Comparison of ENCODE assay signal across 1 cellular context in the genomic region with DNA sequence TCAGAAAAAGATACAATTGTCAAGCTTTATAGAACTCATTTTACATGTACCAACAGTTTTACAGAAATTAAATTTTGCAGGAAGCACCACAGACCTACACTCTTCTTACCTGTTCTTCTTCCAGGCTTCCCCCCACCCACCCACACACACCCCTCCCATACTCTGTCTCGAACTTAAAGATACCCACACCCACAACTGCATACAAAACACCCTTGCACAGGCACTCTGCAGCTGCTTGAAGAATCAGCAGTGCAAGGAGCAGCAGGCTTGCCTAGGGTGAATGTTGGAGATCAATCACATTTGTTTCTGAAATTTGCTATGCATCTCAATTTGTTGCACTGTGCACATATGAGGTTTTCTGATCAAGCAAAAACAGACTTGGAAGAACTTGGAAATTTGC.
TF ChIP-seq lines count a peak whose summit lies in the region.

No MANE protein-coding gene starts in this region.

TF ChIP-seq in IMR-90, 13 proteins besides CTCF, POLR2A, EP300 and RAD21 (continued from another document):
- TF ChIP-seq, protein P1, sequence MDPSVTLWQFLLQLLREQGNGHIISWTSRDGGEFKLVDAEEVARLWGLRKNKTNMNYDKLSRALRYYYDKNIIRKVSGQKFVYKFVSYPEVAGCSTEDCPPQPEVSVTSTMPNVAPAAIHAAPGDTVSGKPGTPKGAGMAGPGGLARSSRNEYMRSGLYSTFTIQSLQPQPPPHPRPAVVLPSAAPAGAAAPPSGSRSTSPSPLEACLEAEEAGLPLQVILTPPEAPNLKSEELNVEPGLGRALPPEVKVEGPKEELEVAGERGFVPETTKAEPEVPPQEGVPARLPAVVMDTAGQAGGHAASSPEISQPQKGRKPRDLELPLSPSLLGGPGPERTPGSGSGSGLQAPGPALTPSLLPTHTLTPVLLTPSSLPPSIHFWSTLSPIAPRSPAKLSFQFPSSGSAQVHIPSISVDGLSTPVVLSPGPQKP (IDR thresholded peaks at IDR 0.05; ENCODE audit: borderline replicate concordance, low read depth, low read length): no peak
- TF ChIP-seq, protein P2, sequence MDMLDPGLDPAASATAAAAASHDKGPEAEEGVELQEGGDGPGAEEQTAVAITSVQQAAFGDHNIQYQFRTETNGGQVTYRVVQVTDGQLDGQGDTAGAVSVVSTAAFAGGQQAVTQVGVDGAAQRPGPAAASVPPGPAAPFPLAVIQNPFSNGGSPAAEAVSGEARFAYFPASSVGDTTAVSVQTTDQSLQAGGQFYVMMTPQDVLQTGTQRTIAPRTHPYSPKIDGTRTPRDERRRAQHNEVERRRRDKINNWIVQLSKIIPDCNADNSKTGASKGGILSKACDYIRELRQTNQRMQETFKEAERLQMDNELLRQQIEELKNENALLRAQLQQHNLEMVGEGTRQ (IDR thresholded peaks at IDR 0.05; ENCODE audit: low read depth, low read length): no peak
- no peak for TF ChIP-seq CEBPB (IDR thresholded peaks at IDR 0.05; ENCODE audit: low read depth, low read length)
- TF ChIP-seq RCOR1 (IDR thresholded peaks at IDR 0.05; ENCODE audit: insufficient replicate concordance, low read length): no peak
- TF ChIP-seq MAZ (IDR thresholded peaks at IDR 0.05; ENCODE audit: borderline replicate concordance, low read depth, low read length): no peak
- no peak for TF ChIP-seq SMC3 (IDR thresholded peaks at IDR 0.05; ENCODE audit: low read depth, low read length)
- no peak for TF ChIP-seq MXI1 (IDR thresholded peaks at IDR 0.05; ENCODE audit: borderline replicate concordance, low read depth, low read length)
TF ChIP-seq in IMR-90: peak in this region for 0.
